13 cellular contexts compared by ENCODE assay signal in the genomic region with DNA sequence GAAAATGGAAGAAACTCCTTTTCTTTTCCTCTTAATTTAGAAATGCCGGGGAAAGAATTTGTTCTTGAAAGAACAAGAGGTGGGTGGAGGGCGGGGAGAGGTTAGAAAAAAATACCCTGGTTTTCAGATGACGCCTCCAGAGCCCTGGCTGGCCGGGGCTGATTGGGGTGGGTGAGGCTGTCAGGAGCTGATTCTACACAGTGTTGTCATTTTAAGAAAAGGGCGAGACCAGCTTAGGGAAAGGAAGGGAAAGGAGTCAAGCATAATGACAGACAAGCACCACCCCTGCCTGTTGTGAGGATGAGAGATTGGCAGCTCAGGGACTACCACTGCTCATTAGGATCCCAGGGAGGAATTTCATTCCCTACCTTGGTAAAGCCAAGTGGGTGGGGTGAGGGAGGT. TPM values are rescaled to one million over a fixed set of nuclear protein-coding genes. Genes with fewer than 3 reads are reported as not detected.
DNase-seq lines count a peak whose midpoint lies in the region; ATAC-seq, FAIRE-seq and TF ChIP-seq lines count a peak whose summit lies in the region.
"Had no signal": no experiment of that assay in that cellular context is flagged by ENCODE, and none has a peak within 500 bp of the region (broad histone marks: within the 10 kb centered on the region; RNA-seq: fewer than 3 reads in every experiment).

No MANE protein-coding gene starts in this region.

- no peak for TF ChIP-seq RAD21 in liver (IDR thresholded peaks at IDR 0.05)
- no peak for TF ChIP-seq RAD21 in HepG2 (CRISPR knock-in tag; IDR thresholded peaks at IDR 0.05)

- BruUV-seq in HepG2 (replicated peaks; lab: Mats Ljungman, UMichigan): no TSS peak
- no TSS peak for BruUV-seq in PC-3 (replicated peaks; lab: Mats Ljungman, UMichigan)

- no peaks in the 10 kb centered on the region for H3K9me3 Mint-ChIP-seq in T-cell

- CTCF ChIA-PET in HepG2 (lab: Yijun Ruan, JAX; ENCODE audit: low intra/inter-chr PET ratio, low total read pairs) (no interaction called here), PC-3 (lab: Charles Lee) (no interaction called here), T-cell (lab: Charles Lee) (no interaction called here)

- no peak overlapping the region for H3K4me3 ChIP-seq in liver (ENCODE audit: low read depth in 1 of 3, low read length in 3 of 3)
- H3K4me3 ChIP-seq in HepG2 (replicated peaks in 1 of 3; ENCODE audit: insufficient read depth in 1 of 3, low read depth in 2 of 3, low read length in 3 of 3): no peak overlapping the region
- no peak overlapping the region for H3K4me3 ChIP-seq in PC-3 (ENCODE audit: low read length)
- H3K4me3 ChIP-seq: A549 had no signal

- H3K9me3 ChIP-seq in liver (ENCODE audit: control insufficient read depth in 4 of 4, low read length in 3 of 4) (no peaks in the 10 kb centered on the region), HepG2 (ENCODE audit: low read length) (no peaks in the 10 kb centered on the region), PC-3 (ENCODE audit: low read length) (no peaks in the 10 kb centered on the region)

- no peaks in the 10 kb centered on the region for H3K79me2 ChIP-seq in HepG2 (ENCODE audit: insufficient read depth, low read length)
- no peaks in the 10 kb centered on the region for H3K79me2 ChIP-seq in PC-3 (ENCODE audit: low read length)

- no peak overlapping the region for H3K9ac ChIP-seq in liver (ENCODE audit: low read depth in 1 of 2, low read length in 2 of 2)
- no peak overlapping the region for H3K9ac ChIP-seq in HepG2 (ENCODE audit: insufficient read depth, low read depth, low read length)
- no peak overlapping the region for H3K9ac ChIP-seq in PC-3 (ENCODE audit: low read length)

- H3K27me3 ChIP-seq in liver (ENCODE audit: control insufficient read depth in 4 of 4, insufficient read depth in 4 of 4, low read length in 3 of 4): peaks cover 0 to 2% (median 0%) of the 10 kb centered on the region in 4 donors
- peaks cover 2 to 47% of the 10 kb centered on the region in 2 experiments; a peak in 3 of 5 replicates for H3K27me3 ChIP-seq in HepG2 (ENCODE audit: control insufficient read depth in 1 of 2, insufficient read depth in 2 of 2, low read length in 2 of 2)
- no peaks in the 10 kb centered on the region for H3K27me3 ChIP-seq in PC-3 (ENCODE audit: low read length)

- no peak overlapping the region for H2AFZ ChIP-seq in HepG2 (ENCODE audit: low read length)
- H2AFZ ChIP-seq in PC-3 (ENCODE audit: low read length): no peak overlapping the region

- H3K27ac ChIP-seq in liver (ENCODE audit: low read depth in 1 of 2, low read length in 2 of 2) (peak overlapping the region; percentile 62 to 66), HepG2 (ENCODE audit: extremely low read length, insufficient read depth, low read length) (no peak overlapping the region), PC-3 (ENCODE audit: low read length) (no peak overlapping the region)
- H3K27ac ChIP-seq: A549 had no signal

- H4K20me1 ChIP-seq in HepG2 (ENCODE audit: insufficient read depth, low read length) (no peaks in the 10 kb centered on the region), PC-3 (ENCODE audit: low read length) (no peaks in the 10 kb centered on the region)

- H3K4me1 ChIP-seq in liver (ENCODE audit: control insufficient read depth in 4 of 4, insufficient read depth in 4 of 4, low read length in 3 of 4) (no peaks in the 10 kb centered on the region), HepG2 (ENCODE audit: insufficient read depth, low read length) (peaks cover 5% of the 10 kb centered on the region; the same call in 1 of the 2 replicates), PC-3 (ENCODE audit: insufficient read depth, low read length) (no peaks in the 10 kb centered on the region)
- H3K4me1 ChIP-seq: A549 had no signal

- no peaks in the 10 kb centered on the region for H3K36me3 Mint-ChIP-seq in T-cell
- H3K36me3 Mint-ChIP-seq: stimulated activated naive B cell treated with anti-CD40 and anti-IgM and Interleukin-4, amounts not matched to agents 10 μg/mL and 1 μg/mL and 100 μg/mL, for 72 hours had no signal

- no peaks in the 10 kb centered on the region for H3F3A ChIP-seq in PC-3 (ENCODE audit: low read length, unreplicated experiment)

- H3K4me2 ChIP-seq in HepG2 (ENCODE audit: low read depth, low read length) (no peak overlapping the region), PC-3 (ENCODE audit: low read length) (no peak overlapping the region)
- H3K4me2 ChIP-seq: A549 had no signal

- peaks cover 35 to 41% of the 10 kb centered on the region in 2 donors for H3K27me3 Mint-ChIP-seq in T-cell

- WGBS in liver: 49% methylated on average over 5 of the region's 5 CpGs
- 3% methylated on average over 5 of the region's 5 CpGs for WGBS in HepG2 (ENCODE audit: low lambda C conversion rate)

- H3K36me3 ChIP-seq in liver (ENCODE audit: control insufficient read depth in 4 of 4, insufficient read depth in 3 of 4, low read depth in 1 of 4, low read length in 3 of 4) (no peaks in the 10 kb centered on the region), HepG2 (replicated peaks in 1 of 2; ENCODE audit: control insufficient read depth in 1 of 2, insufficient read depth in 2 of 2, low read length in 2 of 2) (no peaks in the 10 kb centered on the region), PC-3 (ENCODE audit: low read depth, low read length) (no peaks in the 10 kb centered on the region)

- no peak for FAIRE-seq in HepG2 (lab: Jason Lieb, UNC)
- FAIRE-seq: A549 had no signal

- DNase-seq in HepG2 (ENCODE audit: low spot score) (no peak), fibroblast of peridontal ligament (ENCODE audit: extremely low read depth) (peak; percentile 65), omental fat pad (ENCODE audit: low spot score) (no peak), PC-3 (no peak), T-cell (no peak)
- DNase-seq in stimulated activated CD4-positive, alpha-beta T cell treated with anti-CD3 and anti-CD28 coated beads, Interleukin-4, amount 100 ng/mL, for 4 hours: no peak
- DNase-seq: activated naive CD4-positive, alpha-beta T cell; retina; stimulated activated naive B cell treated with anti-CD40 and anti-IgM and Interleukin-4, amounts not matched to agents 10 μg/mL and 1 μg/mL and 100 μg/mL, for 72 hours had no signal

- no peak overlapping the region for H3K27ac Mint-ChIP-seq in T-cell
- H3K27ac Mint-ChIP-seq: stimulated activated naive B cell treated with anti-CD40 and anti-IgM and Interleukin-4, amounts not matched to agents 10 μg/mL and 1 μg/mL and 100 μg/mL, for 72 hours had no signal

- no peaks in the 10 kb centered on the region for H3K9me2 ChIP-seq in PC-3 (replicated peaks; ENCODE audit: low read length)

- TF ChIP-seq POLR2A in HepG2 (IDR thresholded peaks at IDR 0.05; ENCODE audit: insufficient read depth in 1 of 2, low read depth in 2 of 2, low read length in 2 of 2): no peak

- TF ChIP-seq CTCF in liver (IDR thresholded peaks at IDR 0.05; ENCODE audit: low read depth, low read length, missing input control) (no peak), HepG2 (CRISPR knock-in tag; IDR thresholded peaks at IDR 0.05) (no peak), omental fat pad (IDR thresholded peaks at IDR 0.05) (no peak), PC-3 (conservative IDR thresholded peaks at IDR 0.05; ENCODE audit: low read depth, low read length) (no peak)

- in situ Hi-C loops in HepG2 (cut with HindIII; ENCODE audit: extremely low pct_ligation_motif_present, low pct_unique_long_range_greater_than_20kb): no loop called here

- ATAC-seq in HepG2 (no peak), omental fat pad (ENCODE audit: low FRiP score) (peak; percentile 88), HG03025 (IDR thresholded peaks at IDR 0.05; ENCODE audit: low FRiP score, unreplicated experiment) (no peak), PC-3 (no peak), T-cell (replicated peaks in 1 of 4) (no peak)
- ATAC-seq: A549; stimulated activated naive B cell treated with anti-CD40 and anti-IgM and Interleukin-4, amounts not matched to agents 10 μg/mL and 1 μg/mL and 100 μg/mL, for 72 hours had no signal

- POLR2A ChIA-PET in HepG2 (lab: Yijun Ruan, JAX) (no interaction called here), PC-3 (lab: Charles Lee; ENCODE audit: unreplicated experiment) (no interaction called here), T-cell (lab: Charles Lee) (no interaction called here)

- TF ChIP-seq EP300 in HepG2 (IDR thresholded peaks at IDR 0.05; ENCODE audit: low read depth in 2 of 2, low read length in 2 of 2) (no peak), HepG2 (CRISPR knock-in tag; IDR thresholded peaks at IDR 0.05; ENCODE audit: borderline replicate concordance) (no peak)

- intact Hi-C loops in HepG2 (cut with micrococcal nuclease; ENCODE audit: unreplicated experiment): no loop called here
- intact Hi-C loops in PC-3 (cut with micrococcal nuclease): no loop called here

- no peak overlapping the region for H3K4me3 Mint-ChIP-seq in T-cell
- H3K4me3 Mint-ChIP-seq: stimulated activated naive B cell treated with anti-CD40 and anti-IgM and Interleukin-4, amounts not matched to agents 10 μg/mL and 1 μg/mL and 100 μg/mL, for 72 hours had no signal

- H3K4me1 Mint-ChIP-seq in T-cell: no peaks in the 10 kb centered on the region

RNA-seq across cellular contexts. Expression of gene FAM180A, which starts 9.9 kb away (rescaled TPM):
- total RNA-seq in liver (10 to 100 TPM in 1 of 2 donors, under 1 TPM in 1; 0.19 to 10.5 TPM), HepG2 (2016; rRNA removed; fragmentation: Illumina TruSeq; extraction: Trizol) (not detected in 2 replicates), omental fat pad (10 to 100 TPM in 2 of 4 donors, 1 to 10 TPM in 2; 1.9 to 30.5 (median 9.8) TPM), PC-3 (2014; rRNA removed) (not detected in 2 replicates), T-cell (not detected)
- polyA plus RNA-seq in liver (1 to 10 TPM; 4.1 to 7.0 TPM), HepG2 (2011; rRNA removed) (not detected in 2 replicates)
- total RNA-seq in HepG2 (2016; cell fraction: cytosol; rRNA removed; fragmentation: Illumina TruSeq; extraction: Trizol; ENCODE audit: low read depth): not detected in 2 replicates
- not detected in 2 replicates for total RNA-seq in HepG2 (2016; cell fraction: insoluble cytoplasmic fraction; rRNA removed; fragmentation: Illumina TruSeq; extraction: Trizol)
- total RNA-seq in HepG2 (2016; cell fraction: membrane; rRNA removed; fragmentation: Illumina TruSeq; extraction: Trizol): not detected in 2 replicates
- total RNA-seq in HepG2 (2016; cell fraction: nucleus; rRNA removed; fragmentation: Illumina TruSeq; extraction: Trizol): not detected in 2 replicates
- not detected in 2 replicates for polyA plus RNA-seq in HepG2 (2011; cell fraction: cytosol; rRNA removed)
- polyA plus RNA-seq in HepG2 (2011; cell fraction: nucleus; rRNA removed): not detected in 2 replicates
- not detected in 2 replicates for polyA plus RNA-seq in HepG2 (2012)
- polyA plus RNA-seq in HepG2 (2016; cell fraction: cytosol; fragmentation: Illumina TruSeq; extraction: Trizol; ENCODE audit: low read depth): not detected in 2 replicates
- polyA plus RNA-seq in HepG2 (2016; cell fraction: insoluble cytoplasmic fraction; fragmentation: Illumina TruSeq; extraction: Trizol; ENCODE audit: low read depth): not detected in 2 replicates
- polyA plus RNA-seq in HepG2 (2016; cell fraction: membrane; fragmentation: Illumina TruSeq; extraction: Trizol; ENCODE audit: low read depth): not detected in 2 replicates
- not detected in 2 replicates for polyA plus RNA-seq in HepG2 (2016; cell fraction: nucleus; fragmentation: Illumina TruSeq; extraction: Trizol; ENCODE audit: insufficient read depth, low read depth)
- polyA minus RNA-seq in HepG2 (2011; rRNA and poly(A)+ RNA removed; ENCODE audit: low replicate concordance): 0.14 TPM in 1 of 2 replicates, not detected in the other
- not detected in 2 replicates for polyA minus RNA-seq in HepG2 (2011; cell fraction: cytosol; rRNA and poly(A)+ RNA removed)
- polyA minus RNA-seq in HepG2 (2011; cell fraction: nucleus; rRNA and poly(A)+ RNA removed): not detected in 2 replicates
- total RNA-seq: NCI-H460 had no signal
- polyA plus RNA-seq: A549 had no signal

RNA-seq across cellular contexts. Expression of gene SLC13A4, which starts 30.5 kb away (rescaled TPM):
- total RNA-seq in liver (under 1 TPM; 0.14 to 0.17 TPM), HepG2 (2016; rRNA removed; fragmentation: Illumina TruSeq; extraction: Trizol) (not detected in 2 replicates), omental fat pad (1 to 10 TPM in 1 of 4 donors, under 1 TPM in 2, not detected in 1; 0.09 to 1.4 (median 0.79) TPM), PC-3 (2014; rRNA removed) (not detected in 2 replicates), T-cell (not detected)
- polyA plus RNA-seq in liver (under 1 TPM; 0.01 to 0.06 TPM), HepG2 (2011; rRNA removed) (0.04 and 0.08 TPM in 2 replicates)
- not detected in 2 replicates for total RNA-seq in HepG2 (2016; cell fraction: cytosol; rRNA removed; fragmentation: Illumina TruSeq; extraction: Trizol; ENCODE audit: low read depth)
- not detected in 2 replicates for total RNA-seq in HepG2 (2016; cell fraction: insoluble cytoplasmic fraction; rRNA removed; fragmentation: Illumina TruSeq; extraction: Trizol)
- not detected in 2 replicates for total RNA-seq in HepG2 (2016; cell fraction: membrane; rRNA removed; fragmentation: Illumina TruSeq; extraction: Trizol)
- not detected in 2 replicates for total RNA-seq in HepG2 (2016; cell fraction: nucleus; rRNA removed; fragmentation: Illumina TruSeq; extraction: Trizol)
- polyA plus RNA-seq in HepG2 (2011; cell fraction: cytosol; rRNA removed): 0.04 and 0.05 TPM in 2 replicates
- polyA plus RNA-seq in HepG2 (2011; cell fraction: nucleus; rRNA removed): 0.13 TPM in 1 of 2 replicates, not detected in the other
- polyA plus RNA-seq in HepG2 (2012): 0.24 and 0.27 TPM in 2 replicates
- not detected in 2 replicates for polyA plus RNA-seq in HepG2 (2016; cell fraction: cytosol; fragmentation: Illumina TruSeq; extraction: Trizol; ENCODE audit: low read depth)
- polyA plus RNA-seq in HepG2 (2016; cell fraction: insoluble cytoplasmic fraction; fragmentation: Illumina TruSeq; extraction: Trizol; ENCODE audit: low read depth): not detected in 2 replicates
- not detected in 2 replicates for polyA plus RNA-seq in HepG2 (2016; cell fraction: membrane; fragmentation: Illumina TruSeq; extraction: Trizol; ENCODE audit: low read depth)
- polyA plus RNA-seq in HepG2 (2016; cell fraction: nucleus; fragmentation: Illumina TruSeq; extraction: Trizol; ENCODE audit: insufficient read depth, low read depth): not detected in 2 replicates
- not detected in 2 replicates for polyA minus RNA-seq in HepG2 (2011; rRNA and poly(A)+ RNA removed; ENCODE audit: low replicate concordance)
- polyA minus RNA-seq in HepG2 (2011; cell fraction: cytosol; rRNA and poly(A)+ RNA removed): not detected in 2 replicates
- not detected in 2 replicates for polyA minus RNA-seq in HepG2 (2011; cell fraction: nucleus; rRNA and poly(A)+ RNA removed)
- total RNA-seq: NCI-H460 had no signal
- polyA plus RNA-seq: A549 had no signal

Comparison
In these comparisons a context has a peak if more than half of its experiments do, and no peak if none do; other contexts are left out.
1. H3K27ac ChIP-seq: peak in liver (2 of 2); none in HepG2 (single experiment) and PC-3 (single experiment).